In genomic region chr15:57462391-57462790, GRCh38 we compare ENCODE assay signal across 15 cellular contexts.
DNase-seq lines count a peak whose midpoint lies in the region; ATAC-seq, FAIRE-seq and TF ChIP-seq lines count a peak whose summit lies in the region.
"Had no signal": no experiment of that assay in that cellular context is flagged by ENCODE, and none has a peak within 500 bp of the region (broad histone marks: within the 10 kb centered on the region; RNA-seq: fewer than 3 reads in every experiment).

No MANE protein-coding gene starts in this region.

- no peak overlapping the region for H4K5ac ChIP-seq in IMR-90 (ENCODE audit: low read depth, low read length)

- CTCF ChIA-PET in IMR-90 (lab: Yijun Ruan, JAX) = interaction anchor here (0.5 kb wide), 1 partner anchor 25 kb away, joined by 7 read pairs; no protein-coding TSS in a partner anchor

- H3K18ac ChIP-seq in IMR-90 (ENCODE audit: low read depth, low read length) = no peak overlapping the region

- no peak overlapping the region for H2AFZ ChIP-seq in IMR-90 (replicated peaks; ENCODE audit: low read length, poor library complexity)

- no peak overlapping the region for H3K23ac ChIP-seq in IMR-90 (ENCODE audit: low read depth, low read length)

- no peak overlapping the region for H2BK20ac ChIP-seq in IMR-90 (ENCODE audit: low read depth, low read length)

- H3K4me1 ChIP-seq in IMR-90 (ENCODE audit: control insufficient read depth, insufficient read depth, low read length) (no peaks in the 10 kb centered on the region), small intestine (ENCODE audit: control insufficient read depth in 2 of 2, insufficient read depth in 1 of 2, low read depth in 1 of 2, low read length in 1 of 2) (no peaks in the 10 kb centered on the region)
- H3K4me1 ChIP-seq: Caco-2 had no signal

- in situ Hi-C loops in IMR-90 (cut with MboI; ENCODE audit: low sequenced_read_pairs) = no loop called here
- in situ Hi-C loops in astrocyte of the spinal cord (cut with HindIII; ENCODE audit: low sequenced_read_pairs) = no loop called here

- no CpG with 5 or more reads among the region's 2 CpGs for WGBS in IMR-90 (ENCODE audit: extremely low coverage in 2 of 2, insufficient read length in 1 of 2), 2 experiments
- 51 to 65% (median 59%) methylated on average over 2 of the region's 2 CpGs for WGBS in small intestine, 3 donors

- DNase-seq in AG09319 (ENCODE audit: extremely low read depth, low read depth) (no peak), IMR-90 (peak; percentile 4), astrocyte of the spinal cord (ENCODE audit: low read depth, low spot score) (no peak), left lobe of liver (ENCODE audit: low spot score) (no peak), hypothalamus (lab: John Stamatoyannopoulos, UW) (no peak), small intestine (no peak)
- DNase-seq: amniotic stem cell, Caco-2, KG1, left ventricle myocardium superior, NCI-H510A treated with DMSO at 0.1 percent for 48 hours, T-helper 17 cell had no signal

- H3K27ac ChIP-seq in IMR-90 (ENCODE audit: insufficient read depth, low read length) = no peak overlapping the region
- no peak overlapping the region for H3K27ac ChIP-seq in small intestine (ENCODE audit: low read depth in 1 of 2, low read length in 1 of 2)

- TF ChIP-seq POLR2A in IMR-90 (IDR thresholded peaks at IDR 0.05; ENCODE audit: low read depth, low read length) = no peak

- H3K79me1 ChIP-seq in IMR-90 (ENCODE audit: low read depth in 1 of 2, low read length in 2 of 2) = no peaks in the 10 kb centered on the region

- no peak overlapping the region for H4K8ac ChIP-seq in IMR-90 (ENCODE audit: low read depth in 2 of 2, low read length in 2 of 2)

- no peak overlapping the region for H2AK5ac ChIP-seq in IMR-90 (ENCODE audit: low read depth, low read length)

- H4K91ac ChIP-seq in IMR-90 (ENCODE audit: insufficient read depth, low read depth, low read length) = no peak overlapping the region

- no peak overlapping the region for H3K4me2 ChIP-seq in IMR-90 (ENCODE audit: low read depth, low read length)

- peaks cover 23% of the 10 kb centered on the region for H3K27me3 ChIP-seq in IMR-90 (ENCODE audit: control insufficient read depth, insufficient read depth, low read length)
- no peaks in the 10 kb centered on the region for H3K27me3 ChIP-seq in small intestine (ENCODE audit: control insufficient read depth in 2 of 2, insufficient read depth in 2 of 2, low read length in 2 of 2)

- TF ChIP-seq RAD21 in IMR-90 (IDR thresholded peaks at IDR 0.05; ENCODE audit: low read length) = peak; percentile 21; the same call in 1 of the 2 replicates

- no peaks in the 10 kb centered on the region for H3K36me3 ChIP-seq in IMR-90 (ENCODE audit: control insufficient read depth, insufficient read depth, low read length)
- no peaks in the 10 kb centered on the region for H3K36me3 ChIP-seq in small intestine (ENCODE audit: control insufficient read depth in 2 of 2, insufficient read depth in 2 of 2, low read length in 2 of 2)

- H3K56ac ChIP-seq in IMR-90 (ENCODE audit: extremely low read depth, insufficient read depth, low read length) = no peak overlapping the region

- dilution Hi-C loops in IMR-90 (cut with HindIII; ENCODE audit: low sequenced_read_pairs, unreplicated experiment) = no loop called here

- TF ChIP-seq CTCF in AG09319 (IDR thresholded peaks at IDR 0.05; ENCODE audit: low read depth, low read length) (peak; percentile 25), IMR-90 (conservative IDR thresholded peaks at IDR 0.05; ENCODE audit: low read depth, low read length) (peak; percentile 27; the same call in 1 of the 2 replicates), astrocyte of the spinal cord (IDR thresholded peaks at IDR 0.05; ENCODE audit: low read depth, low read length) (peak; percentile 39)

- H3K14ac ChIP-seq in IMR-90 (replicated peaks; ENCODE audit: low read depth, low read length) = no peak overlapping the region

- H3K4me3 ChIP-seq in IMR-90 (ENCODE audit: insufficient read depth, low read depth, low read length) (no peak overlapping the region), astrocyte of the spinal cord (ENCODE audit: low read depth, low read length) (no peak overlapping the region), small intestine (ENCODE audit: low read depth in 1 of 2, low read length in 2 of 2) (no peak overlapping the region)

- no peak overlapping the region for H2BK5ac ChIP-seq in IMR-90 (ENCODE audit: low read depth, low read length, poor library complexity, severe bottlenecking)

- BruUV-seq in IMR-90 (replicated peaks; lab: Mats Ljungman, UMichigan) = no TSS peak

- ATAC-seq in IMR-90 (ENCODE audit: low read depth) (peak; percentile 44; the same call in 1 of the 2 replicates), left lobe of liver (peak; percentile 28), HG03520 (IDR thresholded peaks at IDR 0.05; ENCODE audit: unreplicated experiment) (no peak), GM18868 (IDR thresholded peaks at IDR 0.05; ENCODE audit: unreplicated experiment) (no peak)
- ATAC-seq: esophagus mucosa, left ventricle myocardium superior, T-helper 17 cell had no signal

- H3K9me1 ChIP-seq in IMR-90 (ENCODE audit: insufficient read depth, low read length) = no peaks in the 10 kb centered on the region

- no peak overlapping the region for H2AK9ac ChIP-seq in IMR-90 (replicated peaks; ENCODE audit: low read depth, low read length, poor library complexity)

- H2BK15ac ChIP-seq in IMR-90 (ENCODE audit: low read depth, low read length) = no peak overlapping the region

- intact Hi-C loops in IMR-90 (cut with micrococcal nuclease) = loop anchor here (5.0 kb wide), 2 partner anchors 65 to 120 kb away; no protein-coding TSS in a partner anchor

- no peaks in the 10 kb centered on the region for H4K20me1 ChIP-seq in IMR-90 (ENCODE audit: insufficient read depth, low read length)

- POLR2A ChIA-PET in IMR-90 (lab: Charles Lee; ENCODE audit: unreplicated experiment) = no interaction called here

- no peak for FAIRE-seq in small intestine (lab: Jason Lieb, UNC)

- H3K4ac ChIP-seq in IMR-90 (ENCODE audit: low read depth, low read length) = no peak overlapping the region

- no peak overlapping the region for H3K9ac ChIP-seq in IMR-90 (ENCODE audit: low read depth, low read length)

- H3K9me3 ChIP-seq in IMR-90 (ENCODE audit: control insufficient read depth, insufficient read depth, low read length) (no peaks in the 10 kb centered on the region), small intestine (ENCODE audit: control insufficient read depth, low read depth) (no peaks in the 10 kb centered on the region)
- H3K9me3 ChIP-seq: Caco-2 had no signal

- no peak overlapping the region for H2BK120ac ChIP-seq in IMR-90 (ENCODE audit: low read depth, low read length)

TF ChIP-seq in IMR-90, 13 proteins besides CTCF, POLR2A, EP300 and RAD21:
- TF ChIP-seq SMC3 (IDR thresholded peaks at IDR 0.05; ENCODE audit: low read depth, low read length) (no peak), CHD1 (IDR thresholded peaks at IDR 0.05; ENCODE audit: low read depth, low read length) (no peak), MAZ (IDR thresholded peaks at IDR 0.05; ENCODE audit: borderline replicate concordance, low read depth, low read length) (no peak)
TF ChIP-seq in IMR-90: peak in this region for 0.

Comparison
In these comparisons a context has a peak if more than half of its experiments do, and no peak if none do; other contexts are left out.
1. ATAC-seq: peak in IMR-90 (single experiment) and left lobe of liver (single experiment); none in HG03520 (single experiment) and GM18868 (single experiment).
2. Peak in every context shown above with its lines, with median percentiles within 50 percentile points of each other: CTCF ChIP-seq.